1 cellular context compared by ENCODE assay signal in the genomic region with DNA sequence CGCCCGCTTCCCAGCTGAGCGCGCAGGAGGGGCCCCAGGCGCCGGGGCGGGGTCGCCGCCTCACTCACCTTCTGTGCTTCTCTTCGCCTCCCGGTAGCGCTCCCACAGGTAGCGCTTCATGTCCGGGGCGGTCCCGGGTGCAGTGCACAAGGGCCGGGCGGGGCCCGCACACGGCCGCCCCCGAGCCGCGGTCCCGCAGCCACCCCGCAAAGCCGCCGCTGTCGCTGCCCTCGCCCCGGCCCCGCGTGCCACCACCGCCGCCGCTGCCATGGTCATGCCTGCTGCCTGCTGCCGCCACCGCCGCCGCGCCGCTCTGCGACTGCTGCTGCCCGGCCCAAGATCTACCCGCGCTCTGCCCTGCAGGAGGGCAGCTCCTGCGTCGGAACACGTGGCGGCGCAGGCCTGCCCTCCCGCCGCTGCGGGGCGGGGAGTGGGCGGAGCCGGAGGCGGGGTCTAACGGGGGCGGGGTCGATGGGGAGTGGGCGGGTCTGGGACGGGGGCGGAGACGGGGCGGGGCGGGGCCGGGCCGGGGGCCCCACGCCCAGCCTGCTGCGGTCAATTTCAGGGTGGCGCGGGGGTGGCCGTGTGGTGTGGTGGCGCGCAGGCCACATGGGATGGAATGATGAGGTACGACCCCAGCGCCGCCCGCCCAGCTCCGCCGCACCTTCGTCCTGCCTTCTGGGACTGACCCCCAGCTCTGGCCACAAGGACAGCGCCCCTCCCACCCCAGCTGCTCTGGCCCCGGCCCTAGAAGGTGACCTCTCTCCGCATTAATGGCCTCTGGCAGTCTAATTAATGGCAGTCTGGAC.
TF ChIP-seq lines count a peak whose summit lies in the region.

TSS of gene NT5DC3 (minus strand) at position 354 of the 809 bp plus-strand sequence. CDS start at position 276, 78 bp downstream.

TF ChIP-seq in HepG2, 621 proteins besides CTCF, POLR2A, EP300 and RAD21 (continued from another document and continues in another):
- TF ChIP-seq, protein P1, sequence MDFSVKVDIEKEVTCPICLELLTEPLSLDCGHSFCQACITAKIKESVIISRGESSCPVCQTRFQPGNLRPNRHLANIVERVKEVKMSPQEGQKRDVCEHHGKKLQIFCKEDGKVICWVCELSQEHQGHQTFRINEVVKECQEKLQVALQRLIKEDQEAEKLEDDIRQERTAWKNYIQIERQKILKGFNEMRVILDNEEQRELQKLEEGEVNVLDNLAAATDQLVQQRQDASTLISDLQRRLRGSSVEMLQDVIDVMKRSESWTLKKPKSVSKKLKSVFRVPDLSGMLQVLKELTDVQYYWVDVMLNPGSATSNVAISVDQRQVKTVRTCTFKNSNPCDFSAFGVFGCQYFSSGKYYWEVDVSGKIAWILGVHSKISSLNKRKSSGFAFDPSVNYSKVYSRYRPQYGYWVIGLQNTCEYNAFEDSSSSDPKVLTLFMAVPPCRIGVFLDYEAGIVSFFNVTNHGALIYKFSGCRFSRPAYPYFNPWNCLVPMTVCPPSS (IDR thresholded peaks at IDR 0.05): no peak
- TF ChIP-seq, protein P2, sequence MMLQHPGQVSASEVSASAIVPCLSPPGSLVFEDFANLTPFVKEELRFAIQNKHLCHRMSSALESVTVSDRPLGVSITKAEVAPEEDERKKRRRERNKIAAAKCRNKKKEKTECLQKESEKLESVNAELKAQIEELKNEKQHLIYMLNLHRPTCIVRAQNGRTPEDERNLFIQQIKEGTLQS (CRISPR knock-in tag; IDR thresholded peaks at IDR 0.05): no peak
- TF ChIP-seq ZNF234 (CRISPR knock-in tag; conservative IDR thresholded peaks at IDR 0.05): 0 out of 2 replicates have a peak, but pooled peaks have one; percentile 63
- TF ChIP-seq ZFYVE20 (CRISPR knock-in tag; IDR thresholded peaks at IDR 0.05; ENCODE audit: borderline replicate concordance, low read depth): 0 out of 2 replicates have a peak, but pooled peaks have one; percentile 62
- no peak for TF ChIP-seq ZNF326 (CRISPR knock-in tag; IDR thresholded peaks at IDR 0.05; ENCODE audit: borderline replicate concordance)
- TF ChIP-seq XBP1 (CRISPR knock-in tag; IDR thresholded peaks at IDR 0.05): no peak
- TF ChIP-seq, protein P3, sequence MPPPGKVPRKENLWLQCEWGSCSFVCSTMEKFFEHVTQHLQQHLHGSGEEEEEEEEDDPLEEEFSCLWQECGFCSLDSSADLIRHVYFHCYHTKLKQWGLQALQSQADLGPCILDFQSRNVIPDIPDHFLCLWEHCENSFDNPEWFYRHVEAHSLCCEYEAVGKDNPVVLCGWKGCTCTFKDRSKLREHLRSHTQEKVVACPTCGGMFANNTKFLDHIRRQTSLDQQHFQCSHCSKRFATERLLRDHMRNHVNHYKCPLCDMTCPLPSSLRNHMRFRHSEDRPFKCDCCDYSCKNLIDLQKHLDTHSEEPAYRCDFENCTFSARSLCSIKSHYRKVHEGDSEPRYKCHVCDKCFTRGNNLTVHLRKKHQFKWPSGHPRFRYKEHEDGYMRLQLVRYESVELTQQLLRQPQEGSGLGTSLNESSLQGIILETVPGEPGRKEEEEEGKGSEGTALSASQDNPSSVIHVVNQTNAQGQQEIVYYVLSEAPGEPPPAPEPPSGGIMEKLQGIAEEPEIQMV (CRISPR knock-in tag; IDR thresholded peaks at IDR 0.05; ENCODE audit: low read depth): no peak
- TF ChIP-seq CBX1 (IDR thresholded peaks at IDR 0.05; ENCODE audit: low read depth): no peak
- TF ChIP-seq SRY (CRISPR knock-in tag; IDR thresholded peaks at IDR 0.05): no peak; the same call in 1 of the 2 replicates
- no peak for TF ChIP-seq TCF7L2 (IDR thresholded peaks at IDR 0.05; ENCODE audit: low read depth, low read length)
- TF ChIP-seq NFRKB (IDR thresholded peaks at IDR 0.05): no peak
- no peak for TF ChIP-seq ZNF160 (CRISPR knock-in tag; IDR thresholded peaks at IDR 0.05)
- TF ChIP-seq HNRNPL (IDR thresholded peaks at IDR 0.05; ENCODE audit: low read depth, low read length): 0 out of 2 replicates have a peak, but pooled peaks have one; percentile 48
- TF ChIP-seq PPARG (CRISPR knock-in tag; conservative IDR thresholded peaks at IDR 0.05): no peak
- TF ChIP-seq NFAT5 (CRISPR knock-in tag; IDR thresholded peaks at IDR 0.05): no peak
- no peak for TF ChIP-seq SYNCRIP (IDR thresholded peaks at IDR 0.05; ENCODE audit: insufficient read depth, low read depth, low read length)
- TF ChIP-seq ZNF761 (CRISPR knock-in tag; conservative IDR thresholded peaks at IDR 0.05): no peak
- no peak for TF ChIP-seq ZSCAN5A (CRISPR knock-in tag; IDR thresholded peaks at IDR 0.05; ENCODE audit: borderline replicate concordance)
- no peak for TF ChIP-seq U2AF2 (IDR thresholded peaks at IDR 0.05; ENCODE audit: low read depth, low read length)
- TF ChIP-seq ZNF318 (CRISPR knock-in tag; IDR thresholded peaks at IDR 0.05): no peak
- TF ChIP-seq SMAD1 (CRISPR knock-in tag; IDR thresholded peaks at IDR 0.05; ENCODE audit: borderline replicate concordance, low read depth): peak; percentile 26; the same call in 1 of the 2 replicates
- TF ChIP-seq RORA (CRISPR knock-in tag; IDR thresholded peaks at IDR 0.05): no peak
- peak; percentile 97 for TF ChIP-seq MYC (CRISPR knock-in tag; IDR thresholded peaks at IDR 0.05; ENCODE audit: borderline replicate concordance)
- TF ChIP-seq PAF1 (CRISPR knock-in tag; IDR thresholded peaks at IDR 0.05): no peak
- no peak for TF ChIP-seq ZNF782 (CRISPR knock-in tag; IDR thresholded peaks at IDR 0.05; ENCODE audit: borderline replicate concordance)
- no peak for TF ChIP-seq MATR3 (CRISPR knock-in tag; IDR thresholded peaks at IDR 0.05)
- no peak for TF ChIP-seq KDM5A (IDR thresholded peaks at IDR 0.05; ENCODE audit: borderline replicate concordance, low read length)
- TF ChIP-seq HIVEP1 (CRISPR knock-in tag; IDR thresholded peaks at IDR 0.05): no peak
- no peak for TF ChIP-seq ZNF430 (CRISPR knock-in tag; IDR thresholded peaks at IDR 0.05)
- TF ChIP-seq POLR2G (IDR thresholded peaks at IDR 0.05; ENCODE audit: low read depth, low read length): peak; percentile 69; the same call in 1 of the 2 replicates
- TF ChIP-seq WIZ (CRISPR knock-in tag; IDR thresholded peaks at IDR 0.05): peak; percentile 78; the same call in 1 of the 2 replicates
- no peak for TF ChIP-seq ZNF382 (CRISPR knock-in tag; IDR thresholded peaks at IDR 0.05; ENCODE audit: borderline replicate concordance)
- TF ChIP-seq ZNF354B (CRISPR knock-in tag; IDR thresholded peaks at IDR 0.05): no peak
- peak; percentile 75; the same call in 1 of the 2 replicates for TF ChIP-seq KDM2A (CRISPR knock-in tag; IDR thresholded peaks at IDR 0.05; ENCODE audit: borderline replicate concordance, low read depth)
- TF ChIP-seq MED13 (CRISPR knock-in tag; IDR thresholded peaks at IDR 0.05): no peak
- TF ChIP-seq, protein P4, sequence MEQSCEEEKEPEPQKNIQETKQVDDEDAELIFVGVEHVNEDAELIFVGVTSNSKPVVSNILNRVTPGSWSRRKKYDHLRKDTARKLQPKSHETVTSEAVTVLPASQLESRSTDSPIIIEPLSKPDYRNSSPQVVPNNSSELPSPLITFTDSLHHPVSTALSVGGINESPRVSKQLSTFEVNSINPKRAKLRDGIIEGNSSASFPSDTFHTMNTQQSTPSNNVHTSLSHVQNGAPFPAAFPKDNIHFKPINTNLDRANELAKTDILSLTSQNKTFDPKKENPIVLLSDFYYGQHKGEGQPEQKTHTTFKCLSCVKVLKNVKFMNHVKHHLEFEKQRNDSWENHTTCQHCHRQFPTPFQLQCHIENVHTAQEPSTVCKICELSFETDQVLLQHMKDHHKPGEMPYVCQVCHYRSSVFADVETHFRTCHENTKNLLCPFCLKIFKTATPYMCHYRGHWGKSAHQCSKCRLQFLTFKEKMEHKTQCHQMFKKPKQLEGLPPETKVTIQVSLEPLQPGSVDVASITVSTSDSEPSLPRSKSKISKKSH (CRISPR knock-in tag; IDR thresholded peaks at IDR 0.05; ENCODE audit: borderline replicate concordance): no peak
- no peak for TF ChIP-seq ZNF432 (CRISPR knock-in tag; IDR thresholded peaks at IDR 0.05; ENCODE audit: borderline replicate concordance)
